In genomic region chr6:132456700-132457143, GRCh38 we compare ENCODE assay signal across 9 cellular contexts. TPM values are rescaled to one million over a fixed set of nuclear protein-coding genes. Genes with fewer than 3 reads are reported as not detected.
DNase-seq lines count a peak whose midpoint lies in the region; ATAC-seq and TF ChIP-seq lines count a peak whose summit lies in the region.
"Had no signal": no experiment of that assay in that cellular context is flagged by ENCODE, and none has a peak within 500 bp of the region (broad histone marks: within the 10 kb centered on the region; RNA-seq: fewer than 3 reads in every experiment).

No MANE protein-coding gene starts in this region.

- no peak for TF ChIP-seq POLR2A in breast epithelium (IDR thresholded peaks at IDR 0.05)

- peak; percentile 86 for ATAC-seq in GM19438 (IDR thresholded peaks at IDR 0.05; ENCODE audit: low read depth, unreplicated experiment)
- peak; percentile 88 for ATAC-seq in HG03196 (IDR thresholded peaks at IDR 0.05; ENCODE audit: unreplicated experiment)
- ATAC-seq in stimulated activated naive CD8-positive, alpha-beta T cell treated with anti-CD3 and anti-CD28 coated beads, Interleukin-15, Interleukin-2, amounts not matched to agents 100 U/mL and 50 U/mL, for 24 hours, result peak; percentile 59

- H3K36me3 ChIP-seq in breast epithelium, result peaks cover 10% of the 10 kb centered on the region
- H3K36me3 ChIP-seq in HAP-1 (replicated peaks), result peaks cover 3% of the 10 kb centered on the region; the same call in 1 of the 2 replicates

- in situ Hi-C loops in HAP-1 (cut with MboI; ENCODE audit: low sequenced_read_pairs), result no loop called here

- TF ChIP-seq CTCF in AG10803 (conservative IDR thresholded peaks at IDR 0.05; ENCODE audit: low read length), result peak; percentile 46
- TF ChIP-seq CTCF in breast epithelium (IDR thresholded peaks at IDR 0.05), result no peak

- intact Hi-C loops in breast epithelium (cut with DNase I; ENCODE audit: low total_unique reads), result no loop called here

- H3K9me3 ChIP-seq in breast epithelium, result no peaks in the 10 kb centered on the region
- no peaks in the 10 kb centered on the region for H3K9me3 ChIP-seq in HAP-1

- peak; percentile 54 for DNase-seq in AG10803 (ENCODE audit: low read depth)
- DNase-seq in ecto neural progenitor cell (ENCODE audit: low spot score), result peak; percentile 46
- no peak for DNase-seq in stimulated activated naive CD8-positive, alpha-beta T cell treated with anti-CD3 and anti-CD28 coated beads, Interleukin-15, Interleukin-2, amounts not matched to agents 100 U/mL and 50 U/mL, for 24 hours
- DNase-seq in retina, result no peak
- no peak for DNase-seq in breast epithelium (ENCODE audit: low spot score in 2 of 2)
- no peak for DNase-seq in HAP-1 (ENCODE audit: low spot score in 2 of 2)

- H3K4me1 ChIP-seq in breast epithelium, result no peaks in the 10 kb centered on the region
- no peaks in the 10 kb centered on the region for H3K4me1 ChIP-seq in HAP-1

- H3K27ac ChIP-seq in breast epithelium, result no peak overlapping the region
- H3K27ac ChIP-seq: C4-2B had no signal

- H3K27me3 ChIP-seq in breast epithelium, result no peaks in the 10 kb centered on the region
- H3K27me3 ChIP-seq in HAP-1 (ENCODE audit: low read depth), result no peaks in the 10 kb centered on the region

- H3K4me3 ChIP-seq in AG10803 (ENCODE audit: low read length), result no peak overlapping the region
- H3K4me3 ChIP-seq in breast epithelium, result no peak overlapping the region
- H3K4me3 ChIP-seq in HAP-1, result no peak overlapping the region

RNA-seq across cellular contexts. Expression of gene MOXD1, which starts 55.4 kb away (rescaled TPM):
- 1 to 10 TPM; 1.8 to 2.9 (median 1.9) TPM for total RNA-seq in breast epithelium

RNA-seq across cellular contexts. Expression of gene STX7, which starts 56.2 kb away (rescaled TPM):
- 10 to 100 TPM; 28.5 to 67.4 (median 37.8) TPM for total RNA-seq in breast epithelium

Comparison
In these comparisons a context has a peak if more than half of its experiments do, and no peak if none do; other contexts are left out.
1. DNase-seq: peak in AG10803 (single experiment) and ecto neural progenitor cell (single experiment); none in stimulated activated naive CD8-positive, alpha-beta T cell treated with anti-CD3 and anti-CD28 coated beads, Interleukin-15, Interleukin-2, amounts not matched to agents 100 U/mL and 50 U/mL, for 24 hours (single experiment), retina (single experiment), breast epithelium (0 of 2) and HAP-1 (0 of 2).
2. Peak in every context shown above with its lines, with median percentiles within 50 percentile points of each other: ATAC-seq.